Comparison of ENCODE assay signal across 2 cellular contexts in the genomic region with DNA sequence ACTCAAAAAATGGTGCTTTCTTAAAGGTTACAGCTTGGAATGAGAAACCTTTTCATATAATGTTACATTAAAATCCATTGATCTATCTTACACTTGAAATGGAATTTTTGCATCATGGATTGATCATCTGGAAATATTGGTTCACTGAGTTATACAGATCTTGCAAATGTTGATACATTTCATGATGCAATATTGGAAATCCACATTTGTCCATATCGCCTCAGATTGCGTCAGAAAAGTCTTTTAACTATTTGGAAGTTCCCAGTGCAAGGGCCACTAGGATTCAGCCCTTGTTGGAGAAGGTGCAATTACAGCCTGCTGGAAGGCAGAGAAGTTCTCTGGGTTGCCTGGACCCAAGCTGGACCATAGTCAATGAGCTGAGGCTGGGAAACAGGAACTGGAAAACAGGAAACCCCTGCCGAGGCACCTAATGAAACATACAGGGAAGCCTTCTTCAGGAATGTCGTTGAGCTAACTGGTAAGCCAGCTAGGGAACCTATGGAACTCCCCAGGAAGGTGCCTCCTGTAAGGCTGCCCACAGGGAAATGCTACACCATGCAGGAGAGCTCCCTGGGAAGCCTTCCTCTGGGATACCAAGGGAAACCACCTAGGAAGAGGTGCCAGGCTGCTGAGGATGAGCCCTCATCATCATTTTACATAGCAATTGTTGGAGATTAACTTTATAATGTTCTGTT.
A peak's percentile ranks its signal among the peaks of the same experiment; 100 is the strongest.
TF ChIP-seq lines count a peak whose summit lies in the region.

No MANE protein-coding gene starts in this region.

TF ChIP-seq in HepG2, 621 proteins besides CTCF, POLR2A, EP300 and RAD21 (continues in another document):
- TF ChIP-seq ATF4 (CRISPR knock-in tag; IDR thresholded peaks at IDR 0.05) (peak in 1 of 2 experiments; percentile 25; a peak in 1 of 4 replicates), ZNF703 (CRISPR knock-in tag; IDR thresholded peaks at IDR 0.05; ENCODE audit: borderline replicate concordance) (no peak), GATA4 (IDR thresholded peaks at IDR 0.05; ENCODE audit: borderline replicate concordance, low read depth) (no peak), SOX13 (IDR thresholded peaks at IDR 0.05) (no peak), SOX13 (CRISPR knock-in tag; conservative IDR thresholded peaks at IDR 0.05 in 1 of 2, IDR thresholded peaks at IDR 0.05 in 1 of 2) (no peak), HBP1 (CRISPR knock-in tag; IDR thresholded peaks at IDR 0.05; ENCODE audit: low read depth) (no peak), ZSCAN12 (CRISPR knock-in tag; IDR thresholded peaks at IDR 0.05) (no peak), ZSCAN25 (CRISPR knock-in tag; IDR thresholded peaks at IDR 0.05) (no peak), ATF7 (IDR thresholded peaks at IDR 0.05) (peak; percentile 6; the same call in 1 of the 2 replicates), ATF7 (CRISPR knock-in tag; IDR thresholded peaks at IDR 0.05) (no peak), FOXJ3 (CRISPR knock-in tag; IDR thresholded peaks at IDR 0.05; ENCODE audit: borderline replicate concordance) (no peak), AKAP8 (CRISPR knock-in tag; IDR thresholded peaks at IDR 0.05) (no peak), POLR2G (IDR thresholded peaks at IDR 0.05; ENCODE audit: low read depth, low read length) (no peak), ZFP37 (CRISPR knock-in tag; IDR thresholded peaks at IDR 0.05; ENCODE audit: borderline replicate concordance) (no peak), MED13 (CRISPR knock-in tag; IDR thresholded peaks at IDR 0.05) (no peak), CEBPB (IDR thresholded peaks at IDR 0.05; ENCODE audit: borderline replicate concordance, low read depth, low read length) (peak; percentile 68; the same call in 1 of the 2 replicates), ZNF549 (CRISPR knock-in tag; IDR thresholded peaks at IDR 0.05) (no peak), ELK4 (CRISPR knock-in tag; IDR thresholded peaks at IDR 0.05; ENCODE audit: borderline replicate concordance) (no peak), SUZ12 (IDR thresholded peaks at IDR 0.05; ENCODE audit: low read depth, low read length) (no peak), E2F5 (CRISPR knock-in tag; conservative IDR thresholded peaks at IDR 0.05) (no peak)
- TF ChIP-seq, protein P1, sequence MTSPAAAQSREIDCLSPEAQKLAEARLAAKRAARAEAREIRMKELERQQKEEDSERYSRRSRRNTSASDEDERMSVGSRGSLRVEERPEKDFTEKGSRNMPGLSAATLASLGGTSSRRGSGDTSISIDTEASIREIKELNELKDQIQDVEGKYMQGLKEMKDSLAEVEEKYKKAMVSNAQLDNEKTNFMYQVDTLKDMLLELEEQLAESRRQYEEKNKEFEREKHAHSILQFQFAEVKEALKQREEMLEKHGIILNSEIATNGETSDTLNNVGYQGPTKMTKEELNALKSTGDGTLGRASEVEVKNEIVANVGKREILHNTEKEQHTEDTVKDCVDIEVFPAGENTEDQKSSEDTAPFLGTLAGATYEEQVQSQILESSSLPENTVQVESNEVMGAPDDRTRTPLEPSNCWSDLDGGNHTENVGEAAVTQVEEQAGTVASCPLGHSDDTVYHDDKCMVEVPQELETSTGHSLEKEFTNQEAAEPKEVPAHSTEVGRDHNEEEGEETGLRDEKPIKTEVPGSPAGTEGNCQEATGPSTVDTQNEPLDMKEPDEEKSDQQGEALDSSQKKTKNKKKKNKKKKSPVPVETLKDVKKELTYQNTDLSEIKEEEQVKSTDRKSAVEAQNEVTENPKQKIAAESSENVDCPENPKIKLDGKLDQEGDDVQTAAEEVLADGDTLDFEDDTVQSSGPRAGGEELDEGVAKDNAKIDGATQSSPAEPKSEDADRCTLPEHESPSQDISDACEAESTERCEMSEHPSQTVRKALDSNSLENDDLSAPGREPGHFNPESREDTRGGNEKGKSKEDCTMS (CRISPR knock-in tag; conservative IDR thresholded peaks at IDR 0.05): no peak
- TF ChIP-seq, protein P2, sequence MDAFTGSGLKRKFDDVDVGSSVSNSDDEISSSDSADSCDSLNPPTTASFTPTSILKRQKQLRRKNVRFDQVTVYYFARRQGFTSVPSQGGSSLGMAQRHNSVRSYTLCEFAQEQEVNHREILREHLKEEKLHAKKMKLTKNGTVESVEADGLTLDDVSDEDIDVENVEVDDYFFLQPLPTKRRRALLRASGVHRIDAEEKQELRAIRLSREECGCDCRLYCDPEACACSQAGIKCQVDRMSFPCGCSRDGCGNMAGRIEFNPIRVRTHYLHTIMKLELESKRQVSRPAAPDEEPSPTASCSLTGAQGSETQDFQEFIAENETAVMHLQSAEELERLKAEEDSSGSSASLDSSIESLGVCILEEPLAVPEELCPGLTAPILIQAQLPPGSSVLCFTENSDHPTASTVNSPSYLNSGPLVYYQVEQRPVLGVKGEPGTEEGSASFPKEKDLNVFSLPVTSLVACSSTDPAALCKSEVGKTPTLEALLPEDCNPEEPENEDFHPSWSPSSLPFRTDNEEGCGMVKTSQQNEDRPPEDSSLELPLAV (CRISPR knock-in tag; conservative IDR thresholded peaks at IDR 0.05; ENCODE audit: low read depth): no peak

TF ChIP-seq in K562, 482 proteins besides CTCF, POLR2A, EP300 and RAD21:
- peak; percentile 29; the same call in 1 of the 2 replicates for TF ChIP-seq CEBPB (tag; IDR thresholded peaks at IDR 0.05)
- peak; percentile 57 for TF ChIP-seq POLR2H (tag; IDR thresholded peaks at IDR 0.05; ENCODE audit: low read depth)
- peak; percentile 65 to 70; a peak in 2 of 4 replicates for TF ChIP-seq TRIM24 (IDR thresholded peaks at IDR 0.05)
- TF ChIP-seq ZNF75A (CRISPR knock-in tag; IDR thresholded peaks at IDR 0.05): no peak
- TF ChIP-seq, protein P3, sequence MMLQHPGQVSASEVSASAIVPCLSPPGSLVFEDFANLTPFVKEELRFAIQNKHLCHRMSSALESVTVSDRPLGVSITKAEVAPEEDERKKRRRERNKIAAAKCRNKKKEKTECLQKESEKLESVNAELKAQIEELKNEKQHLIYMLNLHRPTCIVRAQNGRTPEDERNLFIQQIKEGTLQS (IDR thresholded peaks at IDR 0.05): peak; percentile 59; the same call in 1 of the 2 replicates
- TF ChIP-seq, protein P3 (CRISPR knock-in tag; conservative IDR thresholded peaks at IDR 0.05): no peak
- 0 out of 2 replicates have a peak, but pooled peaks have one; percentile 5 for TF ChIP-seq SPI1 (IDR thresholded peaks at IDR 0.05; ENCODE audit: borderline replicate concordance, low read depth, low read length)
- no peak for TF ChIP-seq ZNF57 (CRISPR knock-in tag; IDR thresholded peaks at IDR 0.05)
- TF ChIP-seq, protein P4, sequence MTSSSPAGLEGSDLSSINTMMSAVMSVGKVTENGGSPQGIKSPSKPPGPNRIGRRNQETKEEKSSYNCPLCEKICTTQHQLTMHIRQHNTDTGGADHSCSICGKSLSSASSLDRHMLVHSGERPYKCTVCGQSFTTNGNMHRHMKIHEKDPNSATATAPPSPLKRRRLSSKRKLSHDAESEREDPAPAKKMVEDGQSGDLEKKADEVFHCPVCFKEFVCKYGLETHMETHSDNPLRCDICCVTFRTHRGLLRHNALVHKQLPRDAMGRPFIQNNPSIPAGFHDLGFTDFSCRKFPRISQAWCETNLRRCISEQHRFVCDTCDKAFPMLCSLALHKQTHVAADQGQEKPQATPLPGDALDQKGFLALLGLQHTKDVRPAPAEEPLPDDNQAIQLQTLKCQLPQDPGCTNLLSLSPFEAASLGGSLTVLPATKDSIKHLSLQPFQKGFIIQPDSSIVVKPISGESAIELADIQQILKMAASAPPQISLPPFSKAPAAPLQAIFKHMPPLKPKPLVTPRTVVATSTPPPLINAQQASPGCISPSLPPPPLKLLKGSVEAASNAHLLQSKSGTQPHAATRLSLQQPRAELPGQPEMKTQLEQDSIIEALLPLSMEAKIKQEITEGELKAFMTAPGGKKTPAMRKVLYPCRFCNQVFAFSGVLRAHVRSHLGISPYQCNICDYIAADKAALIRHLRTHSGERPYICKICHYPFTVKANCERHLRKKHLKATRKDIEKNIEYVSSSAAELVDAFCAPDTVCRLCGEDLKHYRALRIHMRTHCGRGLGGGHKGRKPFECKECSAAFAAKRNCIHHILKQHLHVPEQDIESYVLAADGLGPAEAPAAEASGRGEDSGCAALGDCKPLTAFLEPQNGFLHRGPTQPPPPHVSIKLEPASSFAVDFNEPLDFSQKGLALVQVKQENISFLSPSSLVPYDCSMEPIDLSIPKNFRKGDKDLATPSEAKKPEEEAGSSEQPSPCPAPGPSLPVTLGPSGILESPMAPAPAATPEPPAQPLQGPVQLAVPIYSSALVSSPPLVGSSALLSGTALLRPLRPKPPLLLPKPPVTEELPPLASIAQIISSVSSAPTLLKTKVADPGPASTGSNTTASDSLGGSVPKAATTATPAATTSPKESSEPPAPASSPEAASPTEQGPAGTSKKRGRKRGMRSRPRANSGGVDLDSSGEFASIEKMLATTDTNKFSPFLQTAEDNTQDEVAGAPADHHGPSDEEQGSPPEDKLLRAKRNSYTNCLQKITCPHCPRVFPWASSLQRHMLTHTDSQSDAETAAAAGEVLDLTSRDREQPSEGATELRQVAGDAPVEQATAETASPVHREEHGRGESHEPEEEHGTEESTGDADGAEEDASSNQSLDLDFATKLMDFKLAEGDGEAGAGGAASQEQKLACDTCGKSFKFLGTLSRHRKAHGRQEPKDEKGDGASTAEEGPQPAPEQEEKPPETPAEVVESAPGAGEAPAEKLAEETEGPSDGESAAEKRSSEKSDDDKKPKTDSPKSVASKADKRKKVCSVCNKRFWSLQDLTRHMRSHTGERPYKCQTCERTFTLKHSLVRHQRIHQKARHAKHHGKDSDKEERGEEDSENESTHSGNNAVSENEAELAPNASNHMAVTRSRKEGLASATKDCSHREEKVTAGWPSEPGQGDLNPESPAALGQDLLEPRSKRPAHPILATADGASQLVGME (CRISPR knock-in tag; IDR thresholded peaks at IDR 0.05): no peak
- TF ChIP-seq CEBPG (CRISPR knock-in tag; IDR thresholded peaks at IDR 0.05): no peak
- TF ChIP-seq CEBPG (tag; conservative IDR thresholded peaks at IDR 0.05 in 1 of 2, IDR thresholded peaks at IDR 0.05 in 1 of 2): peak; percentile 80 to 81
